In genomic region chr17:42561908-42562844, GRCh38 we compare ENCODE assay signal across 1 cellular context.
TF ChIP-seq lines count a peak whose summit lies in the region.

COASY (plus strand) TSS chr17:42562148; CDS start chr17:42562623, 475 bp downstream.

TF ChIP-seq in HepG2, 621 proteins besides CTCF, POLR2A, EP300 and RAD21 (continued from another document and continues in another):
- TF ChIP-seq KLF12 (CRISPR knock-in tag; IDR thresholded peaks at IDR 0.05; ENCODE audit: borderline replicate concordance) (peak; percentile 92), ZNF678 (CRISPR knock-in tag; IDR thresholded peaks at IDR 0.05) (peak; percentile 96), POGK (CRISPR knock-in tag; conservative IDR thresholded peaks at IDR 0.05) (peak; percentile 87), ZNF331 (CRISPR knock-in tag; IDR thresholded peaks at IDR 0.05) (peak; percentile 60), PHF20 (CRISPR knock-in tag; IDR thresholded peaks at IDR 0.05) (peak; percentile 95), MYNN (CRISPR knock-in tag; IDR thresholded peaks at IDR 0.05; ENCODE audit: low read depth) (no peak), ZNF33A (CRISPR knock-in tag; IDR thresholded peaks at IDR 0.05; ENCODE audit: borderline replicate concordance) (peak; percentile 78; the same call in 1 of the 2 replicates), ZNF747 (CRISPR knock-in tag; IDR thresholded peaks at IDR 0.05; ENCODE audit: borderline replicate concordance) (peak; percentile 90; the same call in 1 of the 2 replicates), NFE2L1 (CRISPR knock-in tag; IDR thresholded peaks at IDR 0.05; ENCODE audit: borderline replicate concordance) (peak; percentile 77), IRF1 (CRISPR knock-in tag; IDR thresholded peaks at IDR 0.05; ENCODE audit: low read depth) (peak; percentile 51; the same call in 1 of the 2 replicates), TRAFD1 (CRISPR knock-in tag; IDR thresholded peaks at IDR 0.05; ENCODE audit: borderline replicate concordance) (peak; percentile 61; the same call in 1 of the 2 replicates), TERF1 (CRISPR knock-in tag; IDR thresholded peaks at IDR 0.05) (no peak; the same call in 1 of the 2 replicates), TIGD3 (CRISPR knock-in tag; IDR thresholded peaks at IDR 0.05; ENCODE audit: borderline replicate concordance) (no peak), POLR2AphosphoS2 (IDR thresholded peaks at IDR 0.05; ENCODE audit: low read depth, low read length) (peak; percentile 90), PHF8 (CRISPR knock-in tag; IDR thresholded peaks at IDR 0.05) (peak; percentile 82), RERE (CRISPR knock-in tag; IDR thresholded peaks at IDR 0.05; ENCODE audit: low read depth) (no peak; the same call in 1 of the 2 replicates), HDAC2 (CRISPR knock-in tag; IDR thresholded peaks at IDR 0.05) (peak; percentile 86), PHB2 (IDR thresholded peaks at IDR 0.05; ENCODE audit: partially characterized antibody) (no peak), STAT6 (CRISPR knock-in tag; IDR thresholded peaks at IDR 0.05; ENCODE audit: borderline replicate concordance) (peak; percentile 73; the same call in 1 of the 2 replicates), THAP8 (CRISPR knock-in tag; IDR thresholded peaks at IDR 0.05; ENCODE audit: borderline replicate concordance) (peak; percentile 23; the same call in 1 of the 2 replicates), FOXO1 (CRISPR knock-in tag; IDR thresholded peaks at IDR 0.05) (peak; percentile 70), MIER3 (CRISPR knock-in tag; IDR thresholded peaks at IDR 0.05; ENCODE audit: borderline replicate concordance) (peak; percentile 97), ZNF784 (CRISPR knock-in tag; IDR thresholded peaks at IDR 0.05; ENCODE audit: borderline replicate concordance) (no peak), ZNF800 (CRISPR knock-in tag; IDR thresholded peaks at IDR 0.05) (no peak; the same call in none of the 2 replicates), XBP1 (CRISPR knock-in tag; IDR thresholded peaks at IDR 0.05) (no peak), PRDM15 (CRISPR knock-in tag; IDR thresholded peaks at IDR 0.05) (peak; percentile 33; the same call in 1 of the 2 replicates), ZNF296 (CRISPR knock-in tag; conservative IDR thresholded peaks at IDR 0.05) (no peak; the same call in 1 of the 2 replicates), CBFB (CRISPR knock-in tag; IDR thresholded peaks at IDR 0.05) (peak; percentile 100), KMT2B (CRISPR knock-in tag; IDR thresholded peaks at IDR 0.05) (peak; percentile 93)
